ENCODE assay signal across 10 cellular contexts in genomic region chr1:203126866-203127671, GRCh38. TPM values are rescaled to one million over a fixed set of nuclear protein-coding genes. Genes with fewer than 3 reads are reported as not detected.
DNase-seq lines count a peak whose midpoint lies in the region; ATAC-seq and TF ChIP-seq lines count a peak whose summit lies in the region.
"Had no signal": no experiment of that assay in that cellular context is flagged by ENCODE, and none has a peak within 500 bp of the region (broad histone marks: within the 10 kb centered on the region; RNA-seq: fewer than 3 reads in every experiment).

No MANE protein-coding gene starts in this region.

- no peaks in the 10 kb centered on the region for H3K9me3 ChIP-seq in HUES64 (ENCODE audit: insufficient read depth, low read depth, low read length)
- H3K9me3 ChIP-seq in endodermal cell (ENCODE audit: control insufficient read depth, low read length), result no peaks in the 10 kb centered on the region
- no peaks in the 10 kb centered on the region for H3K9me3 ChIP-seq in neuronal stem cell (replicated peaks in 1 of 2; ENCODE audit: control insufficient read depth in 2 of 2, insufficient read depth in 1 of 2, low read depth in 1 of 2, low read length in 2 of 2)

- 42% methylated on average over 8 of the region's 12 CpGs for WGBS in HUES64
- 46 to 54% methylated on average over 4 to 10 of the region's 12 CpGs for WGBS in endodermal cell (ENCODE audit: insufficient coverage in 1 of 2, insufficient read length in 1 of 2), 2 experiments
- WGBS in neuronal stem cell (ENCODE audit: extremely low coverage in 2 of 2, insufficient read length in 2 of 2, insufficient replicate concordance in 1 of 2), 2 donors, result no CpG with 5 or more reads among the region's 12 CpGs

- no peak overlapping the region for H2BK12ac ChIP-seq in neuronal stem cell (ENCODE audit: low read length)

- H3K27me3 ChIP-seq in BJ (ENCODE audit: control insufficient read depth, insufficient read depth, low read length), result peaks cover 10% of the 10 kb centered on the region
- peaks cover 33% of the 10 kb centered on the region for H3K27me3 ChIP-seq in HUES64 (ENCODE audit: insufficient read depth, low read length)
- H3K27me3 ChIP-seq in endodermal cell (ENCODE audit: control insufficient read depth, insufficient read depth, low read length, poor library complexity, severe bottlenecking), result peaks cover 8% of the 10 kb centered on the region
- H3K27me3 ChIP-seq in neuronal stem cell (ENCODE audit: control insufficient read depth in 3 of 3, insufficient read depth in 3 of 3, low read depth in 1 of 3, low read length in 3 of 3), result peaks cover 0 to 63% (median 15%) of the 10 kb centered on the region in 3 experiments

- H3K4me3 ChIP-seq in BJ (ENCODE audit: low read depth, low read length) (peak overlapping the region; percentile 41), HUES64 (ENCODE audit: low read length) (peak overlapping the region; percentile 63), endodermal cell (ENCODE audit: low read length) (peak overlapping the region; percentile 86), neuronal stem cell (ENCODE audit: low read length in 2 of 2) (peak overlapping the region; percentile 41 to 43)

- DNase-seq in BJ (ENCODE audit: low read depth) (no peak), endodermal cell (peak; percentile 57), neuronal stem cell (ENCODE audit: low spot score) (no peak), NCI-H1417 treated with DMSO at 0.1 percent for 48 hours (lab: John Stamatoyannopoulos, UW) (no peak)
- DNase-seq: stimulated activated CD4-positive, alpha-beta T cell treated with anti-CD3 and anti-CD28 coated beads, Interleukin-12 subunit alpha, Interleukin-12 subunit beta, amount 100 ng/mL, for 4 hours had no signal

- no peak overlapping the region for H4K91ac ChIP-seq in neuronal stem cell (ENCODE audit: low read depth, low read length, poor library complexity)

- H3K23ac ChIP-seq in neuronal stem cell (ENCODE audit: low read depth, low read length, poor library complexity), result no peak overlapping the region

- H2AFZ ChIP-seq in neuronal stem cell (ENCODE audit: low read length), result peak overlapping the region; percentile 97

- H3K4ac ChIP-seq in neuronal stem cell (ENCODE audit: low read length), result no peak overlapping the region

- H3K27ac Mint-ChIP-seq in endodermal cell, result no peak overlapping the region

- H3K14ac ChIP-seq in neuronal stem cell (ENCODE audit: low read length), result no peak overlapping the region

- H2BK15ac ChIP-seq in neuronal stem cell (ENCODE audit: low read length), result peak overlapping the region; percentile 29

- peak overlapping the region; percentile 86 for H3K18ac ChIP-seq in neuronal stem cell (ENCODE audit: low read length)

- H3K9me3 Mint-ChIP-seq in endodermal cell, result no peaks in the 10 kb centered on the region

- H3K4me2 ChIP-seq in neuronal stem cell (ENCODE audit: insufficient read depth, low read length, poor library complexity, severe bottlenecking), result peak overlapping the region; percentile 79

- peaks cover 18% of the 10 kb centered on the region for H3K4me1 ChIP-seq in HUES64 (ENCODE audit: insufficient read depth, low read length)
- H3K4me1 ChIP-seq in endodermal cell (ENCODE audit: control insufficient read depth, insufficient read depth, low read length), result peaks cover 11% of the 10 kb centered on the region
- H3K4me1 ChIP-seq in neuronal stem cell (ENCODE audit: control insufficient read depth in 2 of 2, insufficient read depth in 1 of 2, low read depth in 1 of 2, low read length in 2 of 2), result peaks cover 9 to 22% of the 10 kb centered on the region in 2 donors

- H3K36me3 ChIP-seq in BJ (ENCODE audit: control insufficient read depth, insufficient read depth, low read length) (no peaks in the 10 kb centered on the region), HUES64 (ENCODE audit: insufficient read depth, low read length) (no peaks in the 10 kb centered on the region), endodermal cell (ENCODE audit: control insufficient read depth, insufficient read depth, low read length) (no peaks in the 10 kb centered on the region), neuronal stem cell (replicated peaks in 1 of 2; ENCODE audit: control insufficient read depth in 2 of 2, insufficient read depth in 2 of 2, low read length in 2 of 2) (no peaks in the 10 kb centered on the region)

- peak overlapping the region; percentile 63 for H3K4me3 Mint-ChIP-seq in endodermal cell

- POLR2A ChIA-PET in BJ (lab: Charles Lee), result interaction anchor here (0.6 to 1.1 kb wide), 2 partner anchors 10 to 44 kb away, joined by 12 to 13 read pairs; no protein-coding TSS in a partner anchor

- peak overlapping the region; percentile 7 for H2AK5ac ChIP-seq in neuronal stem cell (ENCODE audit: low read depth, low read length)

- H3K36me3 Mint-ChIP-seq in endodermal cell (ENCODE audit: low read depth), result no peaks in the 10 kb centered on the region

- peaks cover 22% of the 10 kb centered on the region for H3K4me1 Mint-ChIP-seq in endodermal cell

- ATAC-seq in HG02852 (IDR thresholded peaks at IDR 0.05; ENCODE audit: unreplicated experiment), result no peak
- no peak for ATAC-seq in HG03095 (IDR thresholded peaks at IDR 0.05; ENCODE audit: unreplicated experiment)
- ATAC-seq in GM19351 (IDR thresholded peaks at IDR 0.05; ENCODE audit: unreplicated experiment), result no peak

- no peaks in the 10 kb centered on the region for H3K79me1 ChIP-seq in neuronal stem cell (ENCODE audit: low read depth, low read length)

- H3K27me3 Mint-ChIP-seq in endodermal cell (ENCODE audit: insufficient read depth), result peaks cover 53% of the 10 kb centered on the region

- CTCF ChIA-PET in BJ (lab: Yijun Ruan, JAX), result interaction anchor here (0.6 to 14.0 kb wide), 23 partner anchors 9 to 212 kb away, joined by 3 to 183 read pairs (median 4); partner anchors contain the start of gene MYBPH

- TF ChIP-seq CTCF in BJ (IDR thresholded peaks at IDR 0.05; ENCODE audit: insufficient read depth, low read depth, low read length) (no peak), endodermal cell (conservative IDR thresholded peaks at IDR 0.05) (no peak)

- H4K8ac ChIP-seq in neuronal stem cell (ENCODE audit: low read depth, low read length), result peak overlapping the region; percentile 3

- H2BK5ac ChIP-seq in neuronal stem cell (ENCODE audit: low read length), result no peak overlapping the region

- peak overlapping the region; percentile 41; the same call in 1 of the 2 replicates for H3K9ac ChIP-seq in HUES64 (ENCODE audit: low read depth, low read length)
- peak overlapping the region; percentile 32 for H3K9ac ChIP-seq in endodermal cell (ENCODE audit: extremely low read depth, low read length, poor library complexity, severe bottlenecking)
- H3K9ac ChIP-seq in neuronal stem cell (ENCODE audit: low read depth, low read length, poor library complexity), result peak overlapping the region; percentile 45

- H3K27ac ChIP-seq in HUES64 (ENCODE audit: low read depth, low read length) (no peak overlapping the region), endodermal cell (ENCODE audit: low read depth, low read length) (no peak overlapping the region), neuronal stem cell (replicated peaks; ENCODE audit: low read length) (no peak overlapping the region)

- peak overlapping the region; percentile 62 for H2BK120ac ChIP-seq in neuronal stem cell (ENCODE audit: low read depth, low read length)

RNA-seq across cellular contexts. Expression of gene ADORA1, which starts 0.5 kb away (rescaled TPM):
- 2.1 and 2.4 TPM in 2 replicates for polyA plus RNA-seq in BJ (2011; rRNA removed)
- polyA minus RNA-seq in BJ (2011; rRNA and poly(A)+ RNA removed), result 1.2 and 2.7 TPM in 2 replicates
- polyA plus RNA-seq in HUES64 (2013, experiment 1 of 2), result 2.7 TPM
- 3.2 TPM for polyA plus RNA-seq in HUES64 (2013, experiment 2 of 2)
- total RNA-seq in endodermal cell, result 1 to 10 TPM; 2.0 to 2.1 TPM
- polyA plus RNA-seq in endodermal cell (2013, experiment 1 of 2), result 4.3 TPM
- polyA plus RNA-seq in endodermal cell (2013, experiment 2 of 2), result 4.1 TPM
- polyA plus RNA-seq in neuronal stem cell (2013, experiment 1 of 2), result 4.7 TPM
- 4.6 TPM for polyA plus RNA-seq in neuronal stem cell (2013, experiment 2 of 2)
- total RNA-seq: dermis microvascular lymphatic vessel endothelial cell had no signal

RNA-seq across cellular contexts. Expression of gene MYOG, which starts 41.3 kb away (rescaled TPM):
- not detected in 2 replicates for polyA plus RNA-seq in BJ (2011; rRNA removed)
- polyA minus RNA-seq in BJ (2011; rRNA and poly(A)+ RNA removed), result not detected in 2 replicates
- not detected for polyA plus RNA-seq in HUES64 (2013, experiment 1 of 2)
- not detected for polyA plus RNA-seq in HUES64 (2013, experiment 2 of 2)
- total RNA-seq in endodermal cell, result not detected
- not detected for polyA plus RNA-seq in endodermal cell (2013, experiment 1 of 2)
- polyA plus RNA-seq in endodermal cell (2013, experiment 2 of 2), result not detected
- polyA plus RNA-seq in neuronal stem cell (2013, experiment 1 of 2), result 0.04 TPM
- polyA plus RNA-seq in neuronal stem cell (2013, experiment 2 of 2), result 0.06 TPM
- total RNA-seq: dermis microvascular lymphatic vessel endothelial cell had no signal

RNA-seq across cellular contexts. Expression of gene MYBPH, which starts 48.6 kb away (rescaled TPM):
- not detected in 2 replicates for polyA plus RNA-seq in BJ (2011; rRNA removed)
- polyA minus RNA-seq in BJ (2011; rRNA and poly(A)+ RNA removed), result not detected in 2 replicates
- polyA plus RNA-seq in HUES64 (2013, experiment 1 of 2), result not detected
- not detected for polyA plus RNA-seq in HUES64 (2013, experiment 2 of 2)
- total RNA-seq in endodermal cell, result not detected
- polyA plus RNA-seq in endodermal cell (2013, experiment 1 of 2), result not detected
- not detected for polyA plus RNA-seq in endodermal cell (2013, experiment 2 of 2)
- not detected for polyA plus RNA-seq in neuronal stem cell (2013, experiment 1 of 2)
- polyA plus RNA-seq in neuronal stem cell (2013, experiment 2 of 2), result not detected
- total RNA-seq: dermis microvascular lymphatic vessel endothelial cell had no signal

RNA-seq across cellular contexts. Expression of gene CHI3L1, which starts 59.4 kb away (rescaled TPM):
- 0.10 and 0.20 TPM in 2 replicates for polyA plus RNA-seq in BJ (2011; rRNA removed)
- polyA minus RNA-seq in BJ (2011; rRNA and poly(A)+ RNA removed), result not detected in 2 replicates
- 1.2 TPM for polyA plus RNA-seq in HUES64 (2013, experiment 1 of 2)
- 0.70 TPM for polyA plus RNA-seq in HUES64 (2013, experiment 2 of 2)
- total RNA-seq in endodermal cell, result 1 to 10 TPM in 1 of 2 donors, under 1 TPM in 1; 0.18 to 1.1 TPM
- 0.71 TPM for polyA plus RNA-seq in endodermal cell (2013, experiment 1 of 2)
- polyA plus RNA-seq in endodermal cell (2013, experiment 2 of 2), result 1.3 TPM
- 0.24 TPM for polyA plus RNA-seq in neuronal stem cell (2013, experiment 1 of 2)
- 0.21 TPM for polyA plus RNA-seq in neuronal stem cell (2013, experiment 2 of 2)
